In the genomic region with DNA sequence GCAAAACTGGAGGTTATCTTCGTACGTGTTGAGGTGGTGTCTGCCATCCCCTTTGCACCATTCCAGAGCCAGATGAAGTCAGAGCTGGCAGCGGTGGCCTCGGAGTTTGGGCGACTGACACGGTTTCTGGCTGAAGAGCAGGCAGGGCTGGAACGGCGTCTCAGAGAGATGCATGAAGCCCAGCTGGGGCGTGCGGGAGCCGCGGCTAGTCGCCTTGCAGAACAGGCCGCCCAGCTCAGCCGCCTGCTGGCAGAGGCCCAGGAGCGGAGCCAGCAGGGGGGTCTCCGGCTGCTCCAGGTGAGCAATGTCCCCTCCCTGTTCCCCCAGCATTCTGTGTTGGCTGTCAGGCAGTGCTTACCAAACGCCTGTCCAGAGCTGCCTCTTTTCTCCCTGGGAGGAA, we compare ENCODE assay signal across 1 cellular context.
TF ChIP-seq lines count a peak whose summit lies in the region.

No MANE protein-coding gene starts in this region.

TF ChIP-seq in GM12878, 131 proteins besides CTCF, POLR2A, EP300 and RAD21:
- TF ChIP-seq MYC (IDR thresholded peaks at IDR 0.05; ENCODE audit: insufficient read depth, insufficient read length, insufficient replicate concordance, low read length, severe bottlenecking): no peak
- TF ChIP-seq CBX3 (IDR thresholded peaks at IDR 0.05; ENCODE audit: borderline replicate concordance, low read depth): no peak
- no peak for TF ChIP-seq POLR2AphosphoS2 (IDR thresholded peaks at IDR 0.05; ENCODE audit: low read depth, low read length)
- TF ChIP-seq CREB1 (IDR thresholded peaks at IDR 0.05; ENCODE audit: low read depth): no peak
- TF ChIP-seq SMC3 (IDR thresholded peaks at IDR 0.05; ENCODE audit: borderline replicate concordance, low read length): no peak
- no peak for TF ChIP-seq CREM (IDR thresholded peaks at IDR 0.05; ENCODE audit: low read depth)
- no peak for TF ChIP-seq USF2 (IDR thresholded peaks at IDR 0.05; ENCODE audit: borderline replicate concordance, low read depth, low read length)
- no peak for TF ChIP-seq TAF1 (IDR thresholded peaks at IDR 0.05; ENCODE audit: borderline replicate concordance, low read depth, low read length)
- TF ChIP-seq DPF2 (IDR thresholded peaks at IDR 0.05): no peak
- TF ChIP-seq GABPA (IDR thresholded peaks at IDR 0.05; ENCODE audit: low read depth): no peak
- TF ChIP-seq SKIL (IDR thresholded peaks at IDR 0.05; ENCODE audit: low read depth, poor library complexity, severe bottlenecking): no peak
